In genomic region chr9:104747565-104748358, GRCh38 we compare ENCODE assay signal across 1 cellular context.
A peak's percentile ranks its signal among the peaks of the same experiment; 100 is the strongest.
TF ChIP-seq lines count a peak whose summit lies in the region.

NIPSNAP3A (plus strand) TSS chr9:104747683; CDS start chr9:104747793, 110 bp downstream.

TF ChIP-seq in K562, 482 proteins besides CTCF, POLR2A, EP300 and RAD21 (continued from another document and continues in another):
- TF ChIP-seq ELK1 (CRISPR knock-in tag; IDR thresholded peaks at IDR 0.05), result no peak
- TF ChIP-seq HNRNPLL (IDR thresholded peaks at IDR 0.05; ENCODE audit: low read depth, low read length, poor library complexity, severe bottlenecking), result peak; percentile 88
- no peak for TF ChIP-seq THRAP3 (IDR thresholded peaks at IDR 0.05; ENCODE audit: borderline replicate concordance)
- no peak for TF ChIP-seq FOXA1 (IDR thresholded peaks at IDR 0.05; ENCODE audit: borderline replicate concordance)
- TF ChIP-seq NR2C2 (CRISPR knock-in tag; IDR thresholded peaks at IDR 0.05), result peak; percentile 56; the same call in 1 of the 2 replicates
- TF ChIP-seq NR2C2 (tag; IDR thresholded peaks at IDR 0.05), result peak; percentile 95
- no peak for TF ChIP-seq TAF7 (tag; IDR thresholded peaks at IDR 0.05)
- no peak for TF ChIP-seq ZNF124 (CRISPR knock-in tag; IDR thresholded peaks at IDR 0.05)
- no peak for TF ChIP-seq JUNB (CRISPR knock-in tag; conservative IDR thresholded peaks at IDR 0.05)
- no peak for TF ChIP-seq SREBF1 (IDR thresholded peaks at IDR 0.05; ENCODE audit: borderline replicate concordance, low read depth, low read length)
- TF ChIP-seq MAFF (IDR thresholded peaks at IDR 0.05; ENCODE audit: low read length), result no peak
- TF ChIP-seq PHTF2 (CRISPR knock-in tag; IDR thresholded peaks at IDR 0.05), result no peak
- TF ChIP-seq HIVEP1 (CRISPR knock-in tag; IDR thresholded peaks at IDR 0.05), result no peak
- TF ChIP-seq NCOR1 (IDR thresholded peaks at IDR 0.05), result no peak
- no peak for TF ChIP-seq SMARCC2 (IDR thresholded peaks at IDR 0.05; ENCODE audit: low read depth)
- TF ChIP-seq KLF13 (tag; IDR thresholded peaks at IDR 0.05; ENCODE audit: borderline replicate concordance, low read depth), result peak; percentile 73; the same call in 1 of the 2 replicates
- TF ChIP-seq NFIX (CRISPR knock-in tag; IDR thresholded peaks at IDR 0.05; ENCODE audit: low read depth), result no peak
- no peak for TF ChIP-seq NFYB (IDR thresholded peaks at IDR 0.05; ENCODE audit: extremely low read depth, insufficient read length)
- no peak for TF ChIP-seq MITF (IDR thresholded peaks at IDR 0.05)
- TF ChIP-seq MEIS2 (IDR thresholded peaks at IDR 0.05; ENCODE audit: partially characterized antibody), result peak; percentile 13
- no peak for TF ChIP-seq ZFP36 (IDR thresholded peaks at IDR 0.05; ENCODE audit: low read depth, low read length, partially characterized antibody)
- no peak for TF ChIP-seq SMARCA4 (IDR thresholded peaks at IDR 0.05)
- no peak for TF ChIP-seq HMG20B (CRISPR knock-in tag; IDR thresholded peaks at IDR 0.05)
- TF ChIP-seq HBP1 (CRISPR knock-in tag; IDR thresholded peaks at IDR 0.05), result no peak
- no peak for TF ChIP-seq TSHZ1 (CRISPR knock-in tag; IDR thresholded peaks at IDR 0.05)
- TF ChIP-seq PTTG1 (tag; IDR thresholded peaks at IDR 0.05; ENCODE audit: low read depth), result no peak
- no peak for TF ChIP-seq TARDBP (IDR thresholded peaks at IDR 0.05)
- no peak for TF ChIP-seq ZNF764 (CRISPR knock-in tag; IDR thresholded peaks at IDR 0.05; ENCODE audit: low read depth)
- peak; percentile 85 for TF ChIP-seq SAP30 (IDR thresholded peaks at IDR 0.05; ENCODE audit: borderline replicate concordance, insufficient read depth, low read depth, low read length, poor library complexity, severe bottlenecking)
- no peak for TF ChIP-seq RBM17 (IDR thresholded peaks at IDR 0.05; ENCODE audit: borderline replicate concordance, low read depth, low read length)
- TF ChIP-seq ATF3 (IDR thresholded peaks at IDR 0.05), result no peak
- TF ChIP-seq ATF3 (CRISPR knock-in tag; conservative IDR thresholded peaks at IDR 0.05), result no peak
- TF ChIP-seq PURB (CRISPR knock-in tag; IDR thresholded peaks at IDR 0.05; ENCODE audit: low read depth), result no peak
- no peak for TF ChIP-seq ZNF507 (tag; conservative IDR thresholded peaks at IDR 0.05)
- peak; percentile 77; the same call in 1 of the 2 replicates for TF ChIP-seq ZNF444 (CRISPR knock-in tag; IDR thresholded peaks at IDR 0.05)
- no peak for TF ChIP-seq ZNF133 (CRISPR knock-in tag; IDR thresholded peaks at IDR 0.05)
- no peak for TF ChIP-seq BRF2 (IDR thresholded peaks at IDR 0.05; ENCODE audit: borderline replicate concordance, insufficient read depth, insufficient read length)
- TF ChIP-seq SPI1 (IDR thresholded peaks at IDR 0.05; ENCODE audit: borderline replicate concordance, low read depth, low read length), result no peak
- TF ChIP-seq ATF2 (CRISPR knock-in tag; IDR thresholded peaks at IDR 0.05), result no peak
- no peak for TF ChIP-seq MBD2 (IDR thresholded peaks at IDR 0.05; ENCODE audit: borderline replicate concordance, low read depth)
- TF ChIP-seq DPF2 (IDR thresholded peaks at IDR 0.05), result no peak
- no peak for TF ChIP-seq ZFP1 (CRISPR knock-in tag; IDR thresholded peaks at IDR 0.05)
- TF ChIP-seq SNRNP70 (optimal IDR thresholded peaks at IDR 0.05; ENCODE audit: low read depth, low read length), result no peak
- TF ChIP-seq NCOA2 (IDR thresholded peaks at IDR 0.05; ENCODE audit: partially characterized antibody in 2 of 2), result no peak
- TF ChIP-seq RFX5 (IDR thresholded peaks at IDR 0.05; ENCODE audit: low read depth, low read length), result no peak
- TF ChIP-seq ZNF263 (CRISPR knock-in tag; IDR thresholded peaks at IDR 0.05; ENCODE audit: borderline replicate concordance), result no peak
- no peak for TF ChIP-seq ZNF280A (IDR thresholded peaks at IDR 0.05; ENCODE audit: low read depth, partially characterized antibody)
- TF ChIP-seq STAT5B (CRISPR knock-in tag; IDR thresholded peaks at IDR 0.05), result no peak
- TF ChIP-seq NR4A1 (CRISPR knock-in tag; IDR thresholded peaks at IDR 0.05), result 0 out of 2 replicates have a peak, but pooled peaks have one; percentile 20
- no peak for TF ChIP-seq NR4A1 (tag; IDR thresholded peaks at IDR 0.05)
- TF ChIP-seq HEY1 (CRISPR knock-in tag; IDR thresholded peaks at IDR 0.05; ENCODE audit: borderline replicate concordance), result no peak
- peak; percentile 62 for TF ChIP-seq PCBP1 (IDR thresholded peaks at IDR 0.05; ENCODE audit: low read depth, low read length, poor library complexity, severe bottlenecking)
- TF ChIP-seq ZNF639 (CRISPR knock-in tag; conservative IDR thresholded peaks at IDR 0.05 in 1 of 2, IDR thresholded peaks at IDR 0.05 in 1 of 2), result peak in 1 of 2 experiments; percentile 73; a peak in 2 of 4 replicates
- no peak for TF ChIP-seq DNMT1 (IDR thresholded peaks at IDR 0.05)
- TF ChIP-seq ZBTB43 (CRISPR knock-in tag; IDR thresholded peaks at IDR 0.05), result no peak
- TF ChIP-seq ZNF436 (CRISPR knock-in tag; IDR thresholded peaks at IDR 0.05), result no peak
- TF ChIP-seq TFAM (CRISPR knock-in tag; conservative IDR thresholded peaks at IDR 0.05), result no peak
- TF ChIP-seq HNRNPH1 (optimal IDR thresholded peaks at IDR 0.05; ENCODE audit: low read depth, low read length), result no peak
- TF ChIP-seq HDGF (IDR thresholded peaks at IDR 0.05), result no peak
- no peak for TF ChIP-seq EHMT2 (IDR thresholded peaks at IDR 0.05)
- peak; percentile 78 for TF ChIP-seq SAFB (IDR thresholded peaks at IDR 0.05; ENCODE audit: borderline replicate concordance, low read depth, low read length)
- no peak for TF ChIP-seq ZNF143 (CRISPR knock-in tag; IDR thresholded peaks at IDR 0.05)
- no peak for TF ChIP-seq XRCC4 (IDR thresholded peaks at IDR 0.05; ENCODE audit: extremely low read depth, insufficient read depth, insufficient read length)
- TF ChIP-seq MECOM (CRISPR knock-in tag; IDR thresholded peaks at IDR 0.05), result no peak
- no peak for TF ChIP-seq LARP7 (IDR thresholded peaks at IDR 0.05)
